In the genomic region with DNA sequence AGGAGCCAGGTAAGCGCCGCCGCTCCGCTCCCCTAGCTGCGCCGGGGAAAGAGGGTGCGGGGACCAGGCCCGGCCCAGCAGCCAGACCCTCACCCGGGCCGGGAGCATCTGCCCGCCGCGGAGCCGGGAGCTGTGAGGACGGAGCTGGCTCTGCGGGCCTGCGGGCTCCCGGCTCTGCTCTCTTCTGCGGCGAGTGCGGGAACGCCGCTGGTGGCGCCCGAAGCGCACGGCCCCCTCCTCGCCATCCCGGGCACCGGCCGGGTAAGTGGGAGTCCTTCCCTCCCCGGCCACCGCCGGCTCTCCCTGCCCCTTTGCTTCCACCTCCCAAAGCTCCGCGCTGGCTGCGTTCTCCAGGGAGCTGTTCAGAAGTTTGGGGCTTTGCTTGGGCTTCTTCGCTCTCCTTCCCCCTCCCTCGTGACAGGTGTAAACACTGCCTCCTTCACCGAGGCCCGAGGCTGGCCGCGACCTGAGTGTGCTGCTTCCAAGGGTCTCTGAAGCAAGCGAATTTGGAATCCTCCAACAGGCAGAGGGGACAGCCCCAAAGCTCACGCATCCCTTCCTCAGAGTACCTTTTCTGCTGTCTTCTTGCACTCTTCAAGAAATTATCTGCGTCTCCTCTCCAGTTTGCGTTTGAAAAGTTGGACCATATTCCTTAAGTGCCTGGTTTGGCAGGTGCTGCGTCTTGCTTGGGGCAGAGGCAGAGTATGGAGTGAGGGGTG, we compare ENCODE assay signal across 8 cellular contexts. TPM values are rescaled to one million over a fixed set of nuclear protein-coding genes. Genes with fewer than 3 reads are reported as not detected.
A peak's percentile ranks its signal among the peaks of the same experiment; 100 is the strongest.
DNase-seq lines count a peak whose midpoint lies in the region; ATAC-seq and TF ChIP-seq lines count a peak whose summit lies in the region.

No MANE protein-coding gene starts in this region.

- peak overlapping the region; percentile 92 to 93 for H3K4me3 ChIP-seq in DND-41 (ENCODE audit: low read depth in 1 of 2, low read length in 2 of 2)
- peak overlapping the region; percentile 98 for H3K4me3 ChIP-seq in KMS-11 (IDR thresholded peaks at IDR 0.05; ENCODE audit: insufficient read depth, low read depth, low read length)
- H3K4me3 ChIP-seq in fibroblast of lung (replicated peaks in 1 of 4; ENCODE audit: control extremely low read depth in 1 of 4, insufficient read depth in 1 of 4, low read depth in 3 of 4, low read length in 4 of 4): peak overlapping the region; percentile 72 to 97 (median 87)
- peak overlapping the region; percentile 63 to 87 for H3K4me3 ChIP-seq in vagina

- no peak for TF ChIP-seq POLR2A in vagina (IDR thresholded peaks at IDR 0.05)

- intact Hi-C loops in vagina (cut with DNase I): loop anchor here (10.0 kb wide), 1 partner anchor 340 kb away; no protein-coding TSS in a partner anchor

- H3K4me1 ChIP-seq in DND-41 (ENCODE audit: insufficient read depth, low read length): peaks cover 38% of the 10 kb centered on the region
- peaks cover 27% of the 10 kb centered on the region for H3K4me1 ChIP-seq in KMS-11 (ENCODE audit: low read depth, poor library complexity, severe bottlenecking)
- no peaks in the 10 kb centered on the region for H3K4me1 ChIP-seq in fibroblast of lung (ENCODE audit: control insufficient read depth, extremely low read depth, insufficient read depth, low read length)
- H3K4me1 ChIP-seq in vagina: peaks cover 19% of the 10 kb centered on the region

- H3K4me2 ChIP-seq in DND-41 (ENCODE audit: insufficient read depth, low read length) (peak overlapping the region; percentile 98), KMS-11 (peak overlapping the region; percentile 56), fibroblast of lung (ENCODE audit: extremely low read depth, insufficient read depth, low read length) (peak overlapping the region; percentile 99)

- no peaks in the 10 kb centered on the region for H3K36me3 Mint-ChIP-seq in neural crest cell (ENCODE audit: low read depth)

- DNase-seq in DND-41 (peak; percentile 43), activated T-cell treated with anti-CD3 and anti-CD28 coated beads for 24 hours (ENCODE audit: low read depth) (peak; percentile 16), fibroblast of lung (ENCODE audit: low read depth in 2 of 2) (peak in 1 of 2 donors; percentile 5), neural crest cell (ENCODE audit: low read depth, low spot score) (peak; percentile 34), vagina (ENCODE audit: extremely low spot score in 2 of 2) (no peak)

- peak overlapping the region; percentile 100 for H3K4me3 Mint-ChIP-seq in neural crest cell

- H3K36me3 ChIP-seq in DND-41 (ENCODE audit: insufficient read depth, low read length): no peaks in the 10 kb centered on the region
- no peaks in the 10 kb centered on the region for H3K36me3 ChIP-seq in KMS-11 (ENCODE audit: insufficient read depth)
- no peaks in the 10 kb centered on the region for H3K36me3 ChIP-seq in fibroblast of lung (ENCODE audit: control insufficient read depth, insufficient read depth, low read length)
- no peaks in the 10 kb centered on the region for H3K36me3 ChIP-seq in vagina

- H3K79me2 ChIP-seq in DND-41 (ENCODE audit: insufficient read depth, low read length): peaks cover 51% of the 10 kb centered on the region
- peaks cover 50% of the 10 kb centered on the region for H3K79me2 ChIP-seq in KMS-11 (ENCODE audit: insufficient read depth, low read depth)
- peaks cover 30% of the 10 kb centered on the region for H3K79me2 ChIP-seq in fibroblast of lung (ENCODE audit: control insufficient read depth, insufficient read depth, low read length)

- H3K9me3 ChIP-seq in DND-41 (ENCODE audit: insufficient read depth, low read length, severe bottlenecking): no peaks in the 10 kb centered on the region
- no peaks in the 10 kb centered on the region for H3K9me3 ChIP-seq in fibroblast of lung (ENCODE audit: control insufficient read depth, insufficient read depth, low read depth, low read length)
- H3K9me3 ChIP-seq in vagina: no peaks in the 10 kb centered on the region

- no peaks in the 10 kb centered on the region for H3K9me3 Mint-ChIP-seq in neural crest cell

- H3K27ac ChIP-seq in DND-41 (ENCODE audit: low read length) (peak overlapping the region; percentile 63), KMS-11 (peak overlapping the region; percentile 73), fibroblast of lung (ENCODE audit: insufficient read depth, low read length) (peak overlapping the region; percentile 81), vagina (peak overlapping the region; percentile 91)

- no peaks in the 10 kb centered on the region for H3K27me3 ChIP-seq in DND-41 (ENCODE audit: insufficient read depth, low read length, poor library complexity)
- H3K27me3 ChIP-seq in KMS-11 (ENCODE audit: insufficient read depth, low read depth): no peaks in the 10 kb centered on the region
- no peaks in the 10 kb centered on the region for H3K27me3 ChIP-seq in fibroblast of lung (ENCODE audit: control insufficient read depth, insufficient read depth, low read length)
- H3K27me3 ChIP-seq in vagina: no peaks in the 10 kb centered on the region

- H2AFZ ChIP-seq in DND-41 (ENCODE audit: low read depth, low read length) (peak overlapping the region; percentile 67), KMS-11 (ENCODE audit: low read depth) (peak overlapping the region; percentile 52), fibroblast of lung (ENCODE audit: low read length) (peak overlapping the region; percentile 74)

- H3K9ac ChIP-seq in DND-41 (ENCODE audit: low read depth, low read length): peak overlapping the region; percentile 78
- H3K9ac ChIP-seq in KMS-11: peak overlapping the region; percentile 61
- peak overlapping the region; percentile 87 for H3K9ac ChIP-seq in fibroblast of lung (ENCODE audit: insufficient read depth, low read length)

- H4K20me1 ChIP-seq in DND-41 (ENCODE audit: insufficient read depth, low read length) (peaks cover 8% of the 10 kb centered on the region; the same call in 1 of the 2 replicates), KMS-11 (ENCODE audit: insufficient read depth) (no peaks in the 10 kb centered on the region), fibroblast of lung (ENCODE audit: control insufficient read depth, extremely low read depth, insufficient read depth, low read length) (no peaks in the 10 kb centered on the region)

- TF ChIP-seq CTCF in DND-41 (IDR thresholded peaks at IDR 0.05; ENCODE audit: borderline replicate concordance, extremely low read depth, low read length, poor library complexity, severe bottlenecking) (peak; percentile 4), KMS-11 (conservative IDR thresholded peaks at IDR 0.05; ENCODE audit: low read depth, low read length) (no peak), fibroblast of lung (conservative IDR thresholded peaks at IDR 0.05 in 1 of 2, IDR thresholded peaks at IDR 0.05 in 1 of 2; ENCODE audit: low read depth in 1 of 2, low read length in 2 of 2) (no peak), neural crest cell (conservative IDR thresholded peaks at IDR 0.05) (no peak), vagina (IDR thresholded peaks at IDR 0.05) (no peak)

- no peaks in the 10 kb centered on the region for H3K27me3 Mint-ChIP-seq in neural crest cell (ENCODE audit: low read depth)

- peak overlapping the region; percentile 92 for H3K27ac Mint-ChIP-seq in neural crest cell (ENCODE audit: unreplicated experiment)

- H3K4me1 Mint-ChIP-seq in neural crest cell: peaks cover 27% of the 10 kb centered on the region

- ATAC-seq in DND-41 (ENCODE audit: insufficient read depth, low read depth): peak; percentile 34
- ATAC-seq in GM21528 (IDR thresholded peaks at IDR 0.05; ENCODE audit: low FRiP score, unreplicated experiment): peak; percentile 19
- ATAC-seq in HG03039 (IDR thresholded peaks at IDR 0.05; ENCODE audit: unreplicated experiment): no peak

RNA-seq across cellular contexts. Expression of gene AFTPH, which starts 0.6 kb away (rescaled TPM):
- 38.0 and 43.3 TPM in 2 replicates for total RNA-seq in fibroblast of lung
- polyA plus RNA-seq in fibroblast of lung: 13.7 and 15.8 TPM in 2 replicates
- polyA plus RNA-seq in fibroblast of lung (2012): 8.3 and 11.3 TPM in 2 replicates
- 4.0 and 4.3 TPM in 2 replicates for polyA minus RNA-seq in fibroblast of lung (ENCODE audit: low replicate concordance)
- total RNA-seq in neural crest cell: 14.6 and 17.3 TPM in 2 replicates
- total RNA-seq in vagina: 33.4 TPM

Comparison
In these comparisons a context has a peak if more than half of its experiments do, and no peak if none do; other contexts are left out.
1. DNase-seq: peak in DND-41 (single experiment), activated T-cell treated with anti-CD3 and anti-CD28 coated beads for 24 hours (single experiment) and neural crest cell (single experiment); none in vagina (0 of 2).
2. Peak in every context shown above with its lines, with median percentiles within 50 percentile points of each other: H2AFZ ChIP-seq, H3K27ac ChIP-seq, H3K4me2 ChIP-seq, H3K4me3 ChIP-seq and H3K9ac ChIP-seq.